23 cellular contexts compared by ENCODE assay signal in the genomic region with DNA sequence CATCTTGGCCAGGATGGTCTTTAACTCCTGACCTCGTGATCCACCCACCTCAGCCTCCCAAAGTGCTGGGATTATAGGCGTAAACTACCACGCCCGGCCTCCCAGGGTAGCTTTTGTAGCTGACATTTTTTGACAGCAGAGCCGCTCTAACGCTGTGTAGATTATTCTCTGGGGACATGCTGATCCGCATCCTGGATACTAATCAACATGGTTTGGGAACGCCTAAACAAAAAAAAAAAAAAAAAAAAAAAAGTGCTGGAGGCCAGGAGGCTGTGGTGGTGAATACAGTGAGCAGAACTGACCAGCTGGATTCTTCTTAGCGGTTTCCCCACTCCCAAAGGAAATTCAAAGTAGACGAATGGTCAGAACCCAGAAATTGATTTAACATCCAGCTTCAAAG. TPM values are rescaled to one million over a fixed set of nuclear protein-coding genes. Genes with fewer than 3 reads are reported as not detected.
"Had no signal": no experiment of that assay in that cellular context is flagged by ENCODE, and none has a peak within 500 bp of the region (broad histone marks: within the 10 kb centered on the region; RNA-seq: fewer than 3 reads in every experiment).

No MANE protein-coding gene starts in this region.

- H3K4me2 ChIP-seq: KMS-11 had no signal

- ATAC-seq: HepG2 had no signal

- H3K9me3 ChIP-seq: SJSA1 had no signal

- H3K4me3 ChIP-seq: SJSA1, SK-N-MC had no signal

- H3K27me3 ChIP-seq: SJSA1 had no signal

- H3K27ac ChIP-seq: KMS-11, SJSA1, SK-N-MC had no signal

- H3K9ac ChIP-seq: KMS-11 had no signal

- DNase-seq: IMR-90, Kasumi-1, MM.1S, NCI-H1092 treated with DMSO at 0.1 percent for 48 hours, NCI-H1436, NCI-H187, NCI-H2029, NCI-H2081 treated with DMSO at 0.1 percent for 48 hours, NCI-H2171, NCI-H226, NCI-H446, NCI-H510A, NCI-H524 treated with DMSO at 0.1 percent for 48 hours, NCI-H69, NCI-H774, RPMI8226, SHP77 treated with DMSO at 0.1 percent for 48 hours had no signal

RNA-seq across cellular contexts. Expression of gene CATSPERD, which starts 5.6 kb away (rescaled TPM):
- total RNA-seq: HepG2, HT1080, IMR-90, M059J, SJSA1 had no signal
- polyA plus RNA-seq: IMR-90 had no signal
